ENCODE assay signal across 14 cellular contexts in the genomic region with DNA sequence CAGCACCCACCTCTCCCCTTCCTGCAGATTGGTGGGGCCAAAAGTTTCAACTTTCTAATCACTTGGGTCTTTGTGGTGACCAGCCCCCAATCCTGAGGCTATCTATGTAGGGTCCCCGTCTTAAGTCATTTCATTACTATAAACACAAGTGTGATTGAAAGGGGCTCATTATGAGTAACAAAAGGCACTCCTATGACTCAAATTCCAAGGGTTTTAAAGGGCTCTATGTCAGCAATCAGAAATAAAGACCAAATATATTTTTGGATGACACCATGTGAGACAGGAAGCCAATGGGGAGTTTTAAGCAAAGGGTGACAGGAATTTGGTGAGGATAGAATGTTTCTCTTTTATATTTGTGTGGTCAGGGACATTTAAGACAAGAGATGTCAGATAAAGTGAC.
"Had no signal": no experiment of that assay in that cellular context is flagged by ENCODE, and none has a peak within 500 bp of the region (broad histone marks: within the 10 kb centered on the region; RNA-seq: fewer than 3 reads in every experiment).

No MANE protein-coding gene starts in this region.

- H3K4me1 ChIP-seq: foreskin keratinocyte had no signal

- H3K27ac ChIP-seq: colonic mucosa, foreskin keratinocyte, psoas muscle, stomach, thoracic aorta, VCaP had no signal

- DNase-seq: activated CD8-positive, alpha-beta memory T cell treated with anti-CD3 and anti-CD28 coated beads for 24 hours; colonic mucosa; foreskin keratinocyte; head of caudate nucleus; left colon; mucosa of descending colon; psoas muscle; stimulated activated CD4-positive, alpha-beta T cell treated with anti-CD3 and anti-CD28 coated beads, Interleukin-2, amount 100 ng/mL, for 24 hours; stomach; T-cell had no signal

- H3K27me3 ChIP-seq: colonic mucosa, foreskin keratinocyte, stomach had no signal

- H3K9me3 ChIP-seq: colonic mucosa, mucosa of descending colon, psoas muscle, stomach, thoracic aorta had no signal

- H3K36me3 ChIP-seq: colonic mucosa, stomach, thoracic aorta had no signal

- H3K4me3 ChIP-seq: colonic mucosa, mucosa of descending colon, psoas muscle, stomach, thoracic aorta had no signal

- FAIRE-seq: endothelial cell of umbilical vein had no signal

- ATAC-seq: foreskin keratinocyte, left colon, mucosa of descending colon, psoas muscle, sciatic nerve, T-cell had no signal
